10 cellular contexts compared by ENCODE assay signal in genomic region chr20:31496761-31497295, GRCh38. TPM values are rescaled to one million over a fixed set of nuclear protein-coding genes. Genes with fewer than 3 reads are reported as not detected.
DNase-seq lines count a peak whose midpoint lies in the region; ATAC-seq, FAIRE-seq and TF ChIP-seq lines count a peak whose summit lies in the region.
"Had no signal": no experiment of that assay in that cellular context is flagged by ENCODE, and none has a peak within 500 bp of the region (broad histone marks: within the 10 kb centered on the region; RNA-seq: fewer than 3 reads in every experiment).

No MANE protein-coding gene starts in this region.

- H3K27me3 Mint-ChIP-seq in MCF 10A (ENCODE audit: insufficient read depth, unreplicated experiment): peaks cover 24% of the 10 kb centered on the region
- peaks cover 4% of the 10 kb centered on the region for H3K27me3 Mint-ChIP-seq in endothelial cell (ENCODE audit: unreplicated experiment)

- TF ChIP-seq CTCF in MCF 10A (IDR thresholded peaks at IDR 0.05; ENCODE audit: unreplicated experiment) (no peak), lower lobe of right lung (IDR thresholded peaks at IDR 0.05) (no peak), tibial artery (IDR thresholded peaks at IDR 0.05) (no peak), endothelial cell (IDR thresholded peaks at IDR 0.05; ENCODE audit: unreplicated experiment) (no peak)

- H3K4me3 ChIP-seq in lower lobe of right lung (no peak overlapping the region), tibial artery (peak overlapping the region; percentile 33 to 41)

- H3K36me3 ChIP-seq in lower lobe of right lung: no peaks in the 10 kb centered on the region
- no peaks in the 10 kb centered on the region for H3K36me3 ChIP-seq in tibial artery

- H3K36me3 Mint-ChIP-seq in MCF 10A (ENCODE audit: insufficient read depth, unreplicated experiment) (peaks cover 5% of the 10 kb centered on the region), endothelial cell (ENCODE audit: low read depth, unreplicated experiment) (no peaks in the 10 kb centered on the region)

- intact Hi-C loops in MCF 10A (cut with micrococcal nuclease): no loop called here
- intact Hi-C loops in lower lobe of right lung (cut with DNase I): no loop called here
- intact Hi-C loops in tibial artery (cut with DNase I; ENCODE audit: low total_unique reads): no loop called here

- DNase-seq in HT1080 (ENCODE audit: low read depth): peak; percentile 37
- peak; percentile 47 for DNase-seq in MCF 10A (ENCODE audit: unreplicated experiment)
- DNase-seq in lower lobe of right lung: peak; percentile 55
- DNase-seq in tibial artery: peak; percentile 63 to 92
- no peak for DNase-seq in stimulated activated CD4-positive, alpha-beta T cell treated with anti-CD3 and anti-CD28 coated beads, Interleukin-15, amount 100 ng/mL, for 24 hours
- no peak for DNase-seq in endothelial cell (ENCODE audit: low spot score)
- DNase-seq in frontal cortex (ENCODE audit: low spot score in 2 of 2): no peak
- DNase-seq: NCI-H510A had no signal

- peak; percentile 45 to 82 for ATAC-seq in lower lobe of right lung

- H3K9me3 ChIP-seq in lower lobe of right lung: no peaks in the 10 kb centered on the region
- H3K9me3 ChIP-seq in tibial artery: no peaks in the 10 kb centered on the region

- CTCF ChIA-PET in MCF 10A (lab: Yijun Ruan, JAX): interaction anchor here (0.6 to 18.2 kb wide), 3 partner anchors 6 to 1812 kb away, joined by 3 to 225 read pairs (median 225); no protein-coding TSS in a partner anchor

- H3K4me1 Mint-ChIP-seq in MCF 10A (ENCODE audit: insufficient read depth, unreplicated experiment) (no peaks in the 10 kb centered on the region), endothelial cell (ENCODE audit: unreplicated experiment) (no peaks in the 10 kb centered on the region)

- POLR2A ChIA-PET in MCF 10A (lab: Yijun Ruan, JAX): no interaction called here

- no peaks in the 10 kb centered on the region for H3K4me1 ChIP-seq in lower lobe of right lung
- peaks cover 0 to 29% (median 16%) of the 10 kb centered on the region in 4 donors for H3K4me1 ChIP-seq in tibial artery

- H3K27ac ChIP-seq in lower lobe of right lung: peak overlapping the region; percentile 53
- peak overlapping the region; percentile 62 to 73 for H3K27ac ChIP-seq in tibial artery

- no peak overlapping the region for H3K4me3 Mint-ChIP-seq in MCF 10A (ENCODE audit: unreplicated experiment)
- H3K4me3 Mint-ChIP-seq in endothelial cell (ENCODE audit: unreplicated experiment): no peak overlapping the region

- no TSS peak for BruUV-seq in MCF 10A (replicated peaks; lab: Mats Ljungman, UMichigan)

- H3K9me3 Mint-ChIP-seq in MCF 10A (ENCODE audit: unreplicated experiment): no peaks in the 10 kb centered on the region
- no peaks in the 10 kb centered on the region for H3K9me3 Mint-ChIP-seq in endothelial cell (ENCODE audit: unreplicated experiment)

- H3K27ac Mint-ChIP-seq in MCF 10A (ENCODE audit: low read depth, unreplicated experiment): no peak overlapping the region
- H3K27ac Mint-ChIP-seq in endothelial cell (ENCODE audit: unreplicated experiment): no peak overlapping the region
- H3K27ac Mint-ChIP-seq: progenitor cell of endocrine pancreas had no signal

- H3K27me3 ChIP-seq in lower lobe of right lung (ENCODE audit: low read depth) (peaks cover 8% of the 10 kb centered on the region), tibial artery (no peaks in the 10 kb centered on the region)

- FAIRE-seq in frontal cortex (lab: Jason Lieb, UNC): no peak

RNA-seq across cellular contexts. Expression of gene HM13, which starts 17.4 kb away (rescaled TPM):
- 64.3 and 83.5 TPM in 2 replicates for total RNA-seq in HT1080 (2014; rRNA removed; shearing (Covaris generic))
- 193 and 201 TPM in 2 replicates for polyA plus RNA-seq in HT1080 (2015; cell fraction: cytosol; rRNA removed)
- polyA plus RNA-seq in HT1080 (2015; cell fraction: nucleus; rRNA removed): 243 and 272 TPM in 2 replicates
- total RNA-seq in MCF 10A (2022) (276 and 338 TPM in 2 replicates), lower lobe of right lung (134 TPM), endothelial cell (ENCODE audit: unreplicated experiment) (153 TPM), frontal cortex (26.1 TPM)

RNA-seq across cellular contexts. Expression of gene REM1, which starts 21.7 kb away (rescaled TPM):
- not detected in 2 replicates for total RNA-seq in HT1080 (2014; rRNA removed; shearing (Covaris generic))
- polyA plus RNA-seq in HT1080 (2015; cell fraction: cytosol; rRNA removed): not detected in 2 replicates
- not detected in 2 replicates for polyA plus RNA-seq in HT1080 (2015; cell fraction: nucleus; rRNA removed)
- total RNA-seq in MCF 10A (2022) (not detected in 2 replicates), lower lobe of right lung (2.3 TPM), endothelial cell (ENCODE audit: unreplicated experiment) (not detected), frontal cortex (not detected)
- total RNA-seq: progenitor cell of endocrine pancreas; T-helper 1 cell treated with Interleukin-12 subunit alpha and Interleukin-12 subunit beta and Interleukin-4 antibody, amounts not matched to agents 30 ng/mL and 1 ng/mL, for 36 hours had no signal

RNA-seq across cellular contexts. Expression of gene DEFB124, which starts 21.9 kb away (rescaled TPM):
- total RNA-seq in HT1080 (2014; rRNA removed; shearing (Covaris generic)): not detected in 2 replicates
- not detected in 2 replicates for polyA plus RNA-seq in HT1080 (2015; cell fraction: cytosol; rRNA removed)
- polyA plus RNA-seq in HT1080 (2015; cell fraction: nucleus; rRNA removed): not detected in 2 replicates
- total RNA-seq in MCF 10A (2022) (not detected in 2 replicates), lower lobe of right lung (not detected), endothelial cell (ENCODE audit: unreplicated experiment) (not detected), frontal cortex (not detected)
- total RNA-seq: progenitor cell of endocrine pancreas; T-helper 1 cell treated with Interleukin-12 subunit alpha and Interleukin-12 subunit beta and Interleukin-4 antibody, amounts not matched to agents 30 ng/mL and 1 ng/mL, for 36 hours had no signal

RNA-seq across cellular contexts. Expression of gene DEFB123, which starts 56.4 kb away (rescaled TPM):
- total RNA-seq in HT1080 (2014; rRNA removed; shearing (Covaris generic)): not detected in 2 replicates
- polyA plus RNA-seq in HT1080 (2015; cell fraction: cytosol; rRNA removed): not detected in 2 replicates
- polyA plus RNA-seq in HT1080 (2015; cell fraction: nucleus; rRNA removed): not detected in 2 replicates
- total RNA-seq in MCF 10A (2022) (not detected in 2 replicates), lower lobe of right lung (not detected), endothelial cell (ENCODE audit: unreplicated experiment) (not detected), frontal cortex (not detected)
- total RNA-seq: progenitor cell of endocrine pancreas; T-helper 1 cell treated with Interleukin-12 subunit alpha and Interleukin-12 subunit beta and Interleukin-4 antibody, amounts not matched to agents 30 ng/mL and 1 ng/mL, for 36 hours had no signal

Comparison
In these comparisons a context has a peak if more than half of its experiments do, and no peak if none do; other contexts are left out.
1. DNase-seq: peak in HT1080 (single experiment), MCF 10A (single experiment), lower lobe of right lung (single experiment) and tibial artery (2 of 2); none in stimulated activated CD4-positive, alpha-beta T cell treated with anti-CD3 and anti-CD28 coated beads, Interleukin-15, amount 100 ng/mL, for 24 hours (single experiment), endothelial cell (single experiment) and frontal cortex (0 of 2).